Comparison of ENCODE assay signal across 8 cellular contexts in the genomic region with DNA sequence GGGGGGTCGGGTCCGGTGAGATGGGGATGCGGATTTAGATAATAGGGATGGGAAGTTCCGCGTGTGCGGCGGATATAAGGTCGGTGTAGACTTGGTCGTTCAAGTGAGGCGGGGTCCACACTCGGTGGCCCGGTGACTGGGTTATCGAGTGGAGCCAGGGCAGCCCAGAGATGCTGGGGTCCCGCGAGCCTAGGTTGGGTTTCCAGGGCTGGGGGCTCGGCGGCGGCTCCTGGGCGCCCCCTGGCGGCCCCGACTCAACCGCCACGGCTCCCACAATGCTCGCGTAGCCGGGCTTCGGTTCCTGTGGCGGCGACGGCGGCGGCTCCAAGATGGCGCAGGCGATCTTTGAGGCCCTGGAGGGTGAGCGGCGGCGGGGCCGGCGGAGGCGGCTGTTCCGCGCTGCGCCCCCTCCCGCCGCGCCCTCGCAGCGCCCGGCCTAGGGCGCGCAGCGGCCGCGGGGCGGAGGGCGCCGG. TPM values are rescaled to one million over a fixed set of nuclear protein-coding genes. Genes with fewer than 3 reads are reported as not detected.
DNase-seq lines count a peak whose midpoint lies in the region; TF ChIP-seq lines count a peak whose summit lies in the region.

A gene (plus strand): TSS at position 304 of the 473 bp plus-strand sequence. CDS start 26 bp downstream, at position 330.

- H2AFZ ChIP-seq in parathyroid adenoma = peak within 1 kb of the TSS; percentile 82

- H3K27ac Mint-ChIP-seq in glutamatergic neuron (ENCODE audit: unreplicated experiment) = peak within 1 kb of the TSS; percentile 85

- intact Hi-C loops in thyroid gland (cut with DNase I) = loop anchor here (5.0 kb wide), 1 partner anchor 64 kb away; a partner anchor contains a TSS

- H3K4me1 ChIP-seq in parathyroid adenoma = no peaks in the 10 kb centered on the region
- peaks cover 21 to 23% of the 10 kb centered on the region in 2 donors for H3K4me1 ChIP-seq in thyroid gland

- 4 to 10% methylated on average over 23 to 51 of the region's 57 CpGs for WGBS in thyroid gland, 2 donors

- no peaks in the 10 kb centered on the region for H3K36me3 ChIP-seq in parathyroid adenoma (ENCODE audit: control insufficient read depth, insufficient read depth, low read length)
- H3K36me3 ChIP-seq in thyroid gland = no peaks in the 10 kb centered on the region

- TF ChIP-seq POLR2A in thyroid gland (IDR thresholded peaks at IDR 0.05) = peak in 1 of 2 donors; percentile 57

- peak within 1 kb of the TSS; percentile 51 for H3K4me3 ChIP-seq in parathyroid adenoma (ENCODE audit: low read depth, low read length)
- peak within 1 kb of the TSS; percentile 14 to 77 (median 42) for H3K4me3 ChIP-seq in thyroid gland (replicated peaks in 1 of 3)

- peaks cover 6% of the 10 kb centered on the region for H3K4me1 Mint-ChIP-seq in glutamatergic neuron (ENCODE audit: low read depth, unreplicated experiment)

- H3K36me3 Mint-ChIP-seq in glutamatergic neuron (ENCODE audit: unreplicated experiment) = peaks cover 6% of the 10 kb centered on the region

- POLR2A ChIA-PET in RWPE1 (lab: Yijun Ruan, JAX; ENCODE audit: low non-redundant PET) = interaction anchor here (0.7 to 1.4 kb wide), 3 partner anchors 47 to 79 kb away, joined by 3 to 6 read pairs (median 4); a partner anchor contains a TSS

- H3K9me3 ChIP-seq in parathyroid adenoma (ENCODE audit: control insufficient read depth, low read length) (no peaks in the 10 kb centered on the region), thyroid gland (no peaks in the 10 kb centered on the region)

- H3K27me3 Mint-ChIP-seq in glutamatergic neuron (ENCODE audit: unreplicated experiment) = peaks cover 11% of the 10 kb centered on the region

- H3K4me2 ChIP-seq in parathyroid adenoma (ENCODE audit: low read length) = peak within 1 kb of the TSS; percentile 89

- DNase-seq in ELF-1 (ENCODE audit: low read depth, low spot score) (peak; percentile 94), GOT3 (lab: John Stamatoyannopoulos, UW) (peak; percentile 93), Kasumi-1 (lab: John Stamatoyannopoulos, UW) (peak; percentile 66 to 70), RWPE1 (ENCODE audit: low spot score) (no peak), glutamatergic neuron (peak; percentile 92), thyroid gland (peak; percentile 91 to 93)
- peak; percentile 85 for DNase-seq in activated effector memory CD4-positive, alpha-beta T cell treated with Interleukin-2 at 50 U/mL for 16 hours

- H3K4me3 Mint-ChIP-seq in glutamatergic neuron (ENCODE audit: unreplicated experiment) = peak within 1 kb of the TSS; percentile 85

- H3K27me3 ChIP-seq in parathyroid adenoma (ENCODE audit: control insufficient read depth, insufficient read depth, low read length) (no peaks in the 10 kb centered on the region), thyroid gland (no peaks in the 10 kb centered on the region)

- TF ChIP-seq CTCF in RWPE1 (conservative IDR thresholded peaks at IDR 0.05; ENCODE audit: low read depth) = peak; percentile 98
- peak; percentile 88 for TF ChIP-seq CTCF in glutamatergic neuron (IDR thresholded peaks at IDR 0.05; ENCODE audit: partially characterized antibody, unreplicated experiment)
- peak; percentile 95 for TF ChIP-seq CTCF in parathyroid adenoma (IDR thresholded peaks at IDR 0.05)
- TF ChIP-seq CTCF in thyroid gland (IDR thresholded peaks at IDR 0.05) = peak; percentile 66 to 96 (median 88)

- H3K27ac ChIP-seq in RWPE1 = peak within 1 kb of the TSS; percentile 92
- H3K27ac ChIP-seq in parathyroid adenoma = peak within 1 kb of the TSS; percentile 79
- peak within 1 kb of the TSS; percentile 90 to 96 (median 91) for H3K27ac ChIP-seq in thyroid gland

- H3K79me2 ChIP-seq in parathyroid adenoma = peaks cover under 1% of the 10 kb centered on the region

- CTCF ChIA-PET in RWPE1 (lab: Yijun Ruan, JAX) = interaction anchor here (0.6 to 1.8 kb wide), 5 partner anchors 8 to 115 kb away, joined by 3 to 6 read pairs (median 3); a partner anchor contains a TSS

- H3K9me3 Mint-ChIP-seq in glutamatergic neuron (ENCODE audit: unreplicated experiment) = peaks cover 13% of the 10 kb centered on the region

- H3K9ac ChIP-seq in parathyroid adenoma = peak within 1 kb of the TSS; percentile 23

RNA-seq across cellular contexts. Expression of the gene that starts here (rescaled TPM):
- total RNA-seq in glutamatergic neuron (ENCODE audit: unreplicated experiment) = 3.3 TPM
- 1 to 10 TPM; 1.1 to 3.5 (median 2.8) TPM for total RNA-seq in thyroid gland
